ENCODE assay signal across 1 cellular context in genomic region chr22:20212754-20213699, GRCh38.
TF ChIP-seq lines count a peak whose summit lies in the region.

No MANE protein-coding gene starts in this region.

TF ChIP-seq in GM12878, 131 proteins besides CTCF, POLR2A, EP300 and RAD21:
- TF ChIP-seq LARP7 (IDR thresholded peaks at IDR 0.05) (no peak), IRF5 (IDR thresholded peaks at IDR 0.05; ENCODE audit: borderline replicate concordance) (no peak), MLLT1 (IDR thresholded peaks at IDR 0.05) (no peak), ATF2 (IDR thresholded peaks at IDR 0.05; ENCODE audit: low read length) (no peak), FOXM1 (IDR thresholded peaks at IDR 0.05; ENCODE audit: low read depth, low read length) (no peak), ZBTB40 (IDR thresholded peaks at IDR 0.05; ENCODE audit: borderline replicate concordance) (no peak), BHLHE40 (IDR thresholded peaks at IDR 0.05; ENCODE audit: borderline replicate concordance in 1 of 2, low read depth in 2 of 2, low read length in 1 of 2) (peak in 1 of 2 experiments; percentile 39; a peak in 2 of 4 replicates), TARDBP (IDR thresholded peaks at IDR 0.05; ENCODE audit: borderline replicate concordance) (no peak), ZNF687 (IDR thresholded peaks at IDR 0.05) (no peak), BCLAF1 (IDR thresholded peaks at IDR 0.05) (no peak), BMI1 (IDR thresholded peaks at IDR 0.05; ENCODE audit: borderline replicate concordance) (no peak), CBFB (IDR thresholded peaks at IDR 0.05; ENCODE audit: low read depth) (no peak), POU2F2 (IDR thresholded peaks at IDR 0.05; ENCODE audit: borderline replicate concordance, low read depth, low read length) (no peak), ZNF622 (IDR thresholded peaks at IDR 0.05) (no peak), ZBED1 (IDR thresholded peaks at IDR 0.05; ENCODE audit: borderline replicate concordance) (no peak), SREBF2 (IDR thresholded peaks at IDR 0.05; ENCODE audit: low read length) (no peak), MAX (IDR thresholded peaks at IDR 0.05; ENCODE audit: low read depth, low read length) (no peak), IKZF2 (IDR thresholded peaks at IDR 0.05) (0 out of 4 replicates have a peak, but pooled peaks of 1 of the 2 experiments have one; percentile 10), DPF2 (IDR thresholded peaks at IDR 0.05) (peak; percentile 41), ZNF24 (IDR thresholded peaks at IDR 0.05) (no peak), CBX5 (IDR thresholded peaks at IDR 0.05; ENCODE audit: low read depth) (no peak), STAT1 (conservative IDR thresholded peaks at IDR 0.05) (no peak), IKZF1 (conservative IDR thresholded peaks at IDR 0.05) (peak; percentile 72), SRF (IDR thresholded peaks at IDR 0.05; ENCODE audit: low read depth in 2 of 2, low read length in 2 of 2) (no peak), ZBTB33 (IDR thresholded peaks at IDR 0.05) (peak; percentile 38; the same call in 1 of the 2 replicates)
